8 cellular contexts compared by ENCODE assay signal in the genomic region with DNA sequence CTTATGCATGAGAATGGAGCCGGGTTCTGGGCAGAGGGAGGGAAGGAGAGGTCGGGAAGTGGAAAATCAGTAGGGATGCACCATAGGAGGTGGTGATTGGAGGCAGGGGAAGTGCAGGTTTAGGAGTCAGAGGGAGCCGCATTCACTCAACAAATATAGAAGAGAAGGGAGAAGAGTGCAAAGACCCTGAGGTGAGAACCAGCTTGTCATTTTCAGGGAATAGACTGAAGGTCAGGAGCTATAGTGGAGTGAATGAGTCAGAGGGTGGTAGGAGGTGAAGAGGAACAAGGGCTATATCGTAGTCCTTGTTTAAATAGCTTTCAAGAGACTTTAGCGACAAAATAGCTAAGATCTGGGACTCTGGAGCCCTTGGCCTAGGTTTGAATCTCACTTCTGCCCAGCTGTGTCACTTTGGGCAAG. TPM values are rescaled to one million over a fixed set of nuclear protein-coding genes. Genes with fewer than 3 reads are reported as not detected.
DNase-seq lines count a peak whose midpoint lies in the region; ATAC-seq lines count a peak whose summit lies in the region.

No MANE protein-coding gene starts in this region.

- peak overlapping the region; percentile 94 for H3K27ac ChIP-seq in substantia nigra (ENCODE audit: low read depth, low read length, poor library complexity, severe bottlenecking)

- H3K9me3 Mint-ChIP-seq in activated T-helper 1 cell treated with anti-CD3 and anti-CD28 coated beads, Interleukin-12 subunit alpha, Interleukin-12 subunit beta, Interleukin-2, Interleukin-4 antibody, amounts not matched to agents 30 ng/mL and 10 ng/mL and 1 ng/mL, durations not matched to agents 14 hours and 24 hours and 36 hours = no peaks in the 10 kb centered on the region

- H3K27me3 Mint-ChIP-seq in activated T-helper 1 cell treated with anti-CD3 and anti-CD28 coated beads, Interleukin-12 subunit alpha, Interleukin-12 subunit beta, Interleukin-2, Interleukin-4 antibody, amounts not matched to agents 30 ng/mL and 10 ng/mL and 1 ng/mL, durations not matched to agents 14 hours and 24 hours and 36 hours (ENCODE audit: insufficient read depth) = peaks cover 2% of the 10 kb centered on the region

- intact Hi-C loops in activated T-helper 1 cell treated with anti-CD3 and anti-CD28 coated beads, Interleukin-12 subunit alpha, Interleukin-12 subunit beta, Interleukin-2, Interleukin-4 antibody, amounts not matched to agents 30 ng/mL and 10 ng/mL and 1 ng/mL, durations not matched to agents 14 hours and 24 hours and 36 hours (cut with micrococcal nuclease) = loop anchor here (1.0 to 2.0 kb wide), 7 partner anchors 19 to 584 kb away; partner anchors contain the start of gene NUMBL

- H3K27ac Mint-ChIP-seq in activated T-helper 1 cell treated with anti-CD3 and anti-CD28 coated beads, Interleukin-12 subunit alpha, Interleukin-12 subunit beta, Interleukin-2, Interleukin-4 antibody, amounts not matched to agents 30 ng/mL and 10 ng/mL and 1 ng/mL, durations not matched to agents 14 hours and 24 hours and 36 hours = peak overlapping the region; percentile 89

- H3K4me1 Mint-ChIP-seq in activated T-helper 1 cell treated with anti-CD3 and anti-CD28 coated beads, Interleukin-12 subunit alpha, Interleukin-12 subunit beta, Interleukin-2, Interleukin-4 antibody, amounts not matched to agents 30 ng/mL and 10 ng/mL and 1 ng/mL, durations not matched to agents 14 hours and 24 hours and 36 hours (ENCODE audit: low read depth) = peaks cover 51% of the 10 kb centered on the region

- DNase-seq in NCI-H82 treated with DMSO at 0.1 percent for 48 hours (lab: John Stamatoyannopoulos, UW; ENCODE audit: unreplicated experiment) (peak; percentile 57), NCI-H82 (lab: John Stamatoyannopoulos, UW) (no peak), iris pigment epithelial cell (ENCODE audit: low read depth) (peak; percentile 63), substantia nigra (lab: John Stamatoyannopoulos, UW) (no peak)
- no peak for DNase-seq in activated T-helper 1 cell treated with anti-CD3 and anti-CD28 coated beads, Interleukin-12 subunit alpha, Interleukin-12 subunit beta, Interleukin-2, Interleukin-4 antibody, amounts not matched to agents 30 ng/mL and 10 ng/mL and 1 ng/mL, durations not matched to agents 14 hours and 24 hours and 36 hours (ENCODE audit: low spot score)
- DNase-seq in stimulated activated CD4-positive, alpha-beta T cell treated with anti-CD3 and anti-CD28 coated beads, Interleukin-4, amount 100 ng/mL, for 1 hour = no peak

- H3K4me3 Mint-ChIP-seq in activated T-helper 1 cell treated with anti-CD3 and anti-CD28 coated beads, Interleukin-12 subunit alpha, Interleukin-12 subunit beta, Interleukin-2, Interleukin-4 antibody, amounts not matched to agents 30 ng/mL and 10 ng/mL and 1 ng/mL, durations not matched to agents 14 hours and 24 hours and 36 hours = peak overlapping the region; percentile 91

- peaks cover 18% of the 10 kb centered on the region for H3K36me3 Mint-ChIP-seq in activated T-helper 1 cell treated with anti-CD3 and anti-CD28 coated beads, Interleukin-12 subunit alpha, Interleukin-12 subunit beta, Interleukin-2, Interleukin-4 antibody, amounts not matched to agents 30 ng/mL and 10 ng/mL and 1 ng/mL, durations not matched to agents 14 hours and 24 hours and 36 hours (ENCODE audit: low read depth)

- ATAC-seq in GM21619 (IDR thresholded peaks at IDR 0.05; ENCODE audit: unreplicated experiment) (no peak), HG03159 (IDR thresholded peaks at IDR 0.05; ENCODE audit: unreplicated experiment) (no peak)

RNA-seq across cellular contexts. Expression of gene RAB4B, which starts 0.8 kb away (rescaled TPM):
- 40.6 and 45.5 TPM in 2 replicates for total RNA-seq in activated T-helper 1 cell treated with anti-CD3 and anti-CD28 coated beads, Interleukin-12 subunit alpha, Interleukin-12 subunit beta, Interleukin-2, Interleukin-4 antibody, amounts not matched to agents 30 ng/mL and 10 ng/mL and 1 ng/mL, durations not matched to agents 14 hours and 24 hours and 36 hours

RNA-seq across cellular contexts. Expression of gene MIA, which starts 3.6 kb away (rescaled TPM):
- total RNA-seq in activated T-helper 1 cell treated with anti-CD3 and anti-CD28 coated beads, Interleukin-12 subunit alpha, Interleukin-12 subunit beta, Interleukin-2, Interleukin-4 antibody, amounts not matched to agents 30 ng/mL and 10 ng/mL and 1 ng/mL, durations not matched to agents 14 hours and 24 hours and 36 hours = 0.91 TPM in 1 of 2 replicates, not detected in the other

RNA-seq across cellular contexts. Expression of gene EGLN2, which starts 20.1 kb away (rescaled TPM):
- total RNA-seq in activated T-helper 1 cell treated with anti-CD3 and anti-CD28 coated beads, Interleukin-12 subunit alpha, Interleukin-12 subunit beta, Interleukin-2, Interleukin-4 antibody, amounts not matched to agents 30 ng/mL and 10 ng/mL and 1 ng/mL, durations not matched to agents 14 hours and 24 hours and 36 hours = 100 and 104 TPM in 2 replicates

RNA-seq across cellular contexts. Expression of gene SNRPA, which starts 27.9 kb away (rescaled TPM):
- 243 and 245 TPM in 2 replicates for total RNA-seq in activated T-helper 1 cell treated with anti-CD3 and anti-CD28 coated beads, Interleukin-12 subunit alpha, Interleukin-12 subunit beta, Interleukin-2, Interleukin-4 antibody, amounts not matched to agents 30 ng/mL and 10 ng/mL and 1 ng/mL, durations not matched to agents 14 hours and 24 hours and 36 hours

RNA-seq across cellular contexts. Expression of gene ACTMAP, which starts 28.6 kb away (rescaled TPM):
- 9.5 and 10.0 TPM in 2 replicates for total RNA-seq in activated T-helper 1 cell treated with anti-CD3 and anti-CD28 coated beads, Interleukin-12 subunit alpha, Interleukin-12 subunit beta, Interleukin-2, Interleukin-4 antibody, amounts not matched to agents 30 ng/mL and 10 ng/mL and 1 ng/mL, durations not matched to agents 14 hours and 24 hours and 36 hours

Comparison
In these comparisons a context has a peak if more than half of its experiments do, and no peak if none do; other contexts are left out.
1. DNase-seq: peak in NCI-H82 treated with DMSO at 0.1 percent for 48 hours (single experiment) and iris pigment epithelial cell (single experiment); none in NCI-H82 (single experiment), activated T-helper 1 cell treated with anti-CD3 and anti-CD28 coated beads, Interleukin-12 subunit alpha, Interleukin-12 subunit beta, Interleukin-2, Interleukin-4 antibody, amounts not matched to agents 30 ng/mL and 10 ng/mL and 1 ng/mL, durations not matched to agents 14 hours and 24 hours and 36 hours (single experiment), substantia nigra (0 of 49) and stimulated activated CD4-positive, alpha-beta T cell treated with anti-CD3 and anti-CD28 coated beads, Interleukin-4, amount 100 ng/mL, for 1 hour (single experiment).